Comparison of ENCODE assay signal across 21 cellular contexts in genomic region chr7:75983471-75984129, GRCh38.
"Had no signal": no experiment of that assay in that cellular context is flagged by ENCODE, and none has a peak within 500 bp of the region (broad histone marks: within the 10 kb centered on the region; RNA-seq: fewer than 3 reads in every experiment).

No MANE protein-coding gene starts in this region.

- H3K4me3 ChIP-seq: body of pancreas, heart left ventricle, thyroid gland had no signal

- H3K9me3 ChIP-seq: body of pancreas, heart left ventricle, thyroid gland had no signal

- H3K27ac ChIP-seq: body of pancreas, thyroid gland had no signal

- ATAC-seq: activated CD8-positive, alpha-beta T cell treated with anti-CD3 and anti-CD28 coated beads, Interleukin-2, amount 10 ng/mL, durations not matched to agents 7 days and 5 days; activated naive CD4-positive, alpha-beta T cell treated with anti-CD3 and anti-CD28 coated beads, Interleukin-2, amount 50 U/mL, for 72 hours; activated T-cell treated with anti-CD3 and anti-CD28 coated beads, Interleukin-2, amount 50 U/mL, for 72 hours; body of pancreas; heart left ventricle; left lobe of liver; natural killer cell treated with Interleukin-12 subunit alpha and Interleukin-12 subunit beta and Interleukin-15 and Interleukin-18, amount 100 ng/mL, for 72 hours; sciatic nerve had no signal

- H3K27me3 ChIP-seq: body of pancreas, heart left ventricle, thyroid gland had no signal

- H3K4me1 ChIP-seq: thyroid gland had no signal

- DNase-seq: activated B cell treated with CpG ODN at 0.5 μM for 24 hours; activated CD4-positive, alpha-beta T cell treated with anti-CD3 and anti-CD28 coated beads for 48 hours; activated CD8-positive, alpha-beta memory T cell treated with anti-CD3 and anti-CD28 coated beads, Interleukin-2, amount 50 U/mL, for 4 hours; activated CD8-positive, alpha-beta T cell treated with anti-CD3 and anti-CD28 coated beads, Interleukin-2, amount 10 ng/mL, durations not matched to agents 7 days and 5 days; activated gamma-delta T cell; activated T-cell treated with anti-CD3 and anti-CD28 coated beads, Interleukin-2, amount 50 U/mL, for 72 hours; amniotic stem cell; body of pancreas; central memory CD4-positive, alpha-beta T cell; cortex of kidney; effector CD8-positive, alpha-beta T cell; foreskin melanocyte; mesenchymal stem cell; occipital lobe; stimulated activated CD4-positive, alpha-beta T cell treated with anti-CD3 and anti-CD28 coated beads, Interleukin-1b, Interleukin-23, amount 100 ng/mL, for 48 hours; thyroid gland had no signal
